In the genomic region with DNA sequence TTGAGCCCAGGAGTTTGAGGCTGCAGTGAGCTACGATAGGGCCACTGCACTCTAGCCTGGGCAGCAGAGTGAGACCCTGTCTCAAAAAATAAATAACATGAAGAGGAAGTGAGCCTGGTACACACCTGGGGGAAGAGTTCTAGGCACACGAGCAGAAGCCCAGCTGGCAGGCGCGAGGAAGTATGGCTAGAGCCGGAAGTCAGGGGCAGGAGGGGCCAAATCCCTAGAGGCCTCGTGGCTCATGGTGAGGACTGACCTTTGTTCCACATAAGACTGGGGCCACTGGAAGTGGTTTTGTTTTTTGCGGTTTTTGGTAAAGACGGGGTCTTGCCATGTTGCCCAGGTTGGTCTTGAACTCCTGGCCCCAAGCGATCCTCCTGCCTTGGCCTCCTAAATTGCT, we compare ENCODE assay signal across 18 cellular contexts.
DNase-seq lines count a peak whose midpoint lies in the region; ATAC-seq and TF ChIP-seq lines count a peak whose summit lies in the region.
"Had no signal": no experiment of that assay in that cellular context is flagged by ENCODE, and none has a peak within 500 bp of the region (broad histone marks: within the 10 kb centered on the region; RNA-seq: fewer than 3 reads in every experiment).

No MANE protein-coding gene starts in this region.

- H3K27ac ChIP-seq in BLaER1 = peak overlapping the region; percentile 5
- H3K27ac ChIP-seq: adrenal gland had no signal

- H3K4me3 ChIP-seq in BLaER1 (no peak overlapping the region), Caco-2 (ENCODE audit: low read depth, low read length) (no peak overlapping the region)
- H3K4me3 ChIP-seq: adrenal gland had no signal

- DNase-seq in NOMO-1 treated with dmso at 0.1 percent for 144 hours (lab: John Stamatoyannopoulos, UW; ENCODE audit: unreplicated experiment) (peak; percentile 79), memory B cell (ENCODE audit: low spot score in 2 of 2) (no peak), GM13976 (ENCODE audit: low spot score) (no peak), Caco-2 (no peak), posterior cingulate gyrus (no peak)
- no peak for DNase-seq in activated effector memory CD4-positive, alpha-beta T cell treated with Interleukin-2 at 50 U/mL for 16 hours
- DNase-seq: activated CD4-positive, CD25-positive, alpha-beta regulatory T cell; activated CD8-positive, alpha-beta memory T cell treated with anti-CD3 and anti-CD28 coated beads for 24 hours; CD4-positive, alpha-beta memory T cell; DMS79 treated with DMSO at 0.1 percent for 48 hours; effector CD4-positive, alpha-beta T cell; NCI-H1417 treated with DMSO at 0.1 percent for 48 hours; stimulated activated naive CD4-positive, alpha-beta T cell had no signal

- POLR2A ChIA-PET in Caco-2 (lab: Charles Lee) = no interaction called here

- CTCF ChIA-PET in Caco-2 (lab: Charles Lee) = no interaction called here

- ATAC-seq in GM19395 (IDR thresholded peaks at IDR 0.05; ENCODE audit: unreplicated experiment) (peak; percentile 53), memory B cell (ENCODE audit: low read depth) (peak; percentile 54)
- ATAC-seq: activated T-helper 17 cell treated with anti-CD3 and anti-CD28 coated beads, Interleukin-2, amount 50 U/mL, for 72 hours had no signal

- peak overlapping the region; percentile 87 for H3K4me2 ChIP-seq in BLaER1

- BruUV-seq in Caco-2 (replicated peaks; lab: Mats Ljungman, UMichigan) = no TSS peak

- peaks cover 7% of the 10 kb centered on the region; the same call in 1 of the 2 replicates for H3K9me3 ChIP-seq in BLaER1
- no peaks in the 10 kb centered on the region for H3K9me3 ChIP-seq in Caco-2
- H3K9me3 ChIP-seq: adrenal gland had no signal

- H3K4me3 Mint-ChIP-seq in memory B cell (peak overlapping the region; percentile 11), Caco-2 (ENCODE audit: unreplicated experiment) (no peak overlapping the region)
- H3K4me3 Mint-ChIP-seq: activated T-helper 17 cell treated with anti-CD3 and anti-CD28 coated beads, Interleukin-2, amount 50 U/mL, for 72 hours; type B pancreatic cell had no signal

- peaks cover 83% of the 10 kb centered on the region for H4K20me1 ChIP-seq in BLaER1

- H3K36me3 Mint-ChIP-seq in memory B cell (no peaks in the 10 kb centered on the region), Caco-2 (ENCODE audit: insufficient read depth, unreplicated experiment) (no peaks in the 10 kb centered on the region)
- H3K36me3 Mint-ChIP-seq: CD4-positive, alpha-beta memory T cell; type B pancreatic cell had no signal

- no peak overlapping the region for H3K9ac ChIP-seq in BLaER1

- H3K27me3 ChIP-seq in BLaER1 = no peaks in the 10 kb centered on the region
- no peaks in the 10 kb centered on the region for H3K27me3 ChIP-seq in Caco-2 (replicated peaks; ENCODE audit: control insufficient read depth, insufficient read depth, low read length)
- H3K27me3 ChIP-seq: adrenal gland had no signal

- H3K4me1 ChIP-seq in BLaER1 = peaks cover 60% of the 10 kb centered on the region
- no peaks in the 10 kb centered on the region for H3K4me1 ChIP-seq in Caco-2

- H3K4me1 Mint-ChIP-seq in memory B cell (peaks cover 34% of the 10 kb centered on the region), Caco-2 (ENCODE audit: low read depth, unreplicated experiment) (no peaks in the 10 kb centered on the region)

- intact Hi-C loops in Caco-2 (cut with micrococcal nuclease; ENCODE audit: unreplicated experiment) = no loop called here
- intact Hi-C loops in posterior cingulate gyrus (cut with DNase I) = no loop called here

- in situ Hi-C loops in GM13976 (cut with MboI; ENCODE audit: low sequenced_read_pairs, unreplicated experiment) = no loop called here

- TF ChIP-seq CTCF in GM13976 (IDR thresholded peaks at IDR 0.05; ENCODE audit: borderline replicate concordance, control extremely low read depth, extremely low read depth, insufficient read depth, missing control alignments) (no peak), Caco-2 (IDR thresholded peaks at IDR 0.05; ENCODE audit: insufficient read depth in 1 of 2, low read depth in 1 of 2, low read length in 1 of 2, severe bottlenecking in 1 of 2, unreplicated experiment in 1 of 2) (no peak)

- H3K27me3 Mint-ChIP-seq in memory B cell (no peaks in the 10 kb centered on the region), Caco-2 (ENCODE audit: insufficient read depth, unreplicated experiment) (no peaks in the 10 kb centered on the region)
- H3K27me3 Mint-ChIP-seq: activated T-helper 17 cell treated with anti-CD3 and anti-CD28 coated beads, Interleukin-2, amount 50 U/mL, for 72 hours; CD4-positive, alpha-beta memory T cell; type B pancreatic cell had no signal

- H3K27ac Mint-ChIP-seq in memory B cell = no peak overlapping the region
- no peak overlapping the region for H3K27ac Mint-ChIP-seq in Caco-2 (ENCODE audit: unreplicated experiment)
- H3K27ac Mint-ChIP-seq: activated T-helper 17 cell treated with anti-CD3 and anti-CD28 coated beads, Interleukin-2, amount 50 U/mL, for 72 hours; type B pancreatic cell had no signal

- 0 out of 2 replicates have a peak, but pooled peaks cover 4% of the 10 kb centered on the region for H3K36me3 ChIP-seq in BLaER1
- no peaks in the 10 kb centered on the region for H3K36me3 ChIP-seq in Caco-2 (ENCODE audit: control insufficient read depth, insufficient read depth, low read length)
- H3K36me3 ChIP-seq: adrenal gland had no signal

- H3K9me3 Mint-ChIP-seq in memory B cell (peaks cover 1% of the 10 kb centered on the region), Caco-2 (ENCODE audit: unreplicated experiment) (no peaks in the 10 kb centered on the region)
- H3K9me3 Mint-ChIP-seq: activated T-helper 17 cell treated with anti-CD3 and anti-CD28 coated beads, Interleukin-2, amount 50 U/mL, for 72 hours had no signal
